In genomic region chr21:34970126-34970525, GRCh38 we compare ENCODE assay signal across 23 cellular contexts.
DNase-seq lines count a peak whose midpoint lies in the region; ATAC-seq lines count a peak whose summit lies in the region.
"Had no signal": no experiment of that assay in that cellular context is flagged by ENCODE, and none has a peak within 500 bp of the region (broad histone marks: within the 10 kb centered on the region; RNA-seq: fewer than 3 reads in every experiment).

No MANE protein-coding gene starts in this region.

- no peak overlapping the region for H3K27ac ChIP-seq in GM23248
- H3K27ac ChIP-seq in effector memory CD4-positive, alpha-beta T cell (ENCODE audit: insufficient read depth, low read length, poor library complexity, severe bottlenecking), result no peak overlapping the region
- H3K27ac ChIP-seq: body of pancreas, esophagus muscularis mucosa, thoracic aorta had no signal

- no peaks in the 10 kb centered on the region for H3K9me2 ChIP-seq in GM23248 (ENCODE audit: insufficient read depth)

- WGBS in GM23248 (ENCODE audit: low coverage in 1 of 2, low lambda C conversion rate in 2 of 2, missing lambda C conversion rate in 2 of 2), 2 experiments, result 69 to 73% methylated on average over 2 of the region's 2 CpGs

- H4K20me1 ChIP-seq in GM23248 (ENCODE audit: insufficient read depth), result no peaks in the 10 kb centered on the region

- no peak overlapping the region for H3K4me2 ChIP-seq in GM23248 (ENCODE audit: unreplicated experiment)

- H3K9me3 Mint-ChIP-seq in activated naive CD4-positive, alpha-beta T cell treated with anti-CD3 and anti-CD28 coated beads, Interleukin-2, amount 10 ng/mL, durations not matched to agents 7 days and 5 days, result no peaks in the 10 kb centered on the region
- peaks cover 0 to 5% of the 10 kb centered on the region in 2 donors for H3K9me3 Mint-ChIP-seq in activated naive CD4-positive, alpha-beta T cell treated with anti-CD3 and anti-CD28 coated beads, Interleukin-2, amount 50 U/mL, for 72 hours
- H3K9me3 Mint-ChIP-seq in activated T-helper 1 cell treated with anti-CD3 and anti-CD28 coated beads, Interleukin-12 subunit alpha, Interleukin-12 subunit beta, Interleukin-2, Interleukin-4 antibody, amounts not matched to agents 30 ng/mL and 10 ng/mL and 1 ng/mL, durations not matched to agents 14 hours and 24 hours and 36 hours, result peaks cover 4% of the 10 kb centered on the region
- peaks cover 0 to 3% of the 10 kb centered on the region in 2 donors for H3K9me3 Mint-ChIP-seq in stimulated activated naive B cell treated with anti-CD40 and anti-IgM and Interleukin-4, amounts not matched to agents 10 μg/mL and 1 μg/mL and 100 μg/mL, for 72 hours
- H3K9me3 Mint-ChIP-seq: activated naive CD8-positive, alpha-beta T cell treated with anti-CD3 and anti-CD28 coated beads, Interleukin-2, amount 10 ng/mL, durations not matched to agents 7 days and 5 days; effector memory CD8-positive, alpha-beta T cell; naive B cell had no signal

- no peaks in the 10 kb centered on the region for H3F3A ChIP-seq in GM23248 (ENCODE audit: insufficient read depth)

- no peak overlapping the region for H2AFZ ChIP-seq in GM23248

- no peaks in the 10 kb centered on the region for H3K9me3 ChIP-seq in GM23248 (ENCODE audit: low read depth)
- no peaks in the 10 kb centered on the region for H3K9me3 ChIP-seq in effector memory CD4-positive, alpha-beta T cell (ENCODE audit: control insufficient read depth, low read length)
- H3K9me3 ChIP-seq: body of pancreas, esophagus muscularis mucosa, thoracic aorta had no signal

- H3K9ac ChIP-seq in GM23248, result no peak overlapping the region

- intact Hi-C loops in activated T-helper 1 cell treated with anti-CD3 and anti-CD28 coated beads, Interleukin-12 subunit alpha, Interleukin-12 subunit beta, Interleukin-2, Interleukin-4 antibody, amounts not matched to agents 30 ng/mL and 10 ng/mL and 1 ng/mL, durations not matched to agents 14 hours and 24 hours and 36 hours (cut with micrococcal nuclease), result no loop called here

- no peak overlapping the region for H3K4me3 ChIP-seq in GM23248
- H3K4me3 ChIP-seq in effector memory CD4-positive, alpha-beta T cell (ENCODE audit: insufficient read depth, low read depth, low read length, poor library complexity, severe bottlenecking), result no peak overlapping the region
- H3K4me3 ChIP-seq: body of pancreas, esophagus muscularis mucosa, thoracic aorta had no signal

- H3K36me3 Mint-ChIP-seq in activated naive CD4-positive, alpha-beta T cell treated with anti-CD3 and anti-CD28 coated beads, Interleukin-2, amount 10 ng/mL, durations not matched to agents 7 days and 5 days, result peaks cover 29% of the 10 kb centered on the region
- H3K36me3 Mint-ChIP-seq in activated naive CD4-positive, alpha-beta T cell treated with anti-CD3 and anti-CD28 coated beads, Interleukin-2, amount 50 U/mL, for 72 hours, result peaks cover 0 to 29% of the 10 kb centered on the region in 2 donors
- peaks cover 38% of the 10 kb centered on the region for H3K36me3 Mint-ChIP-seq in activated T-helper 1 cell treated with anti-CD3 and anti-CD28 coated beads, Interleukin-12 subunit alpha, Interleukin-12 subunit beta, Interleukin-2, Interleukin-4 antibody, amounts not matched to agents 30 ng/mL and 10 ng/mL and 1 ng/mL, durations not matched to agents 14 hours and 24 hours and 36 hours (ENCODE audit: low read depth)
- peaks cover 41 to 62% of the 10 kb centered on the region in 2 donors for H3K36me3 Mint-ChIP-seq in stimulated activated naive B cell treated with anti-CD40 and anti-IgM and Interleukin-4, amounts not matched to agents 10 μg/mL and 1 μg/mL and 100 μg/mL, for 72 hours

- DNase-seq in activated naive CD4-positive, alpha-beta T cell treated with anti-CD3 and anti-CD28 coated beads, Interleukin-2, amount 10 ng/mL, durations not matched to agents 7 days and 5 days, result no peak
- no peak for DNase-seq in activated naive CD4-positive, alpha-beta T cell treated with anti-CD3 and anti-CD28 coated beads, Interleukin-2, amount 50 U/mL, for 72 hours (ENCODE audit: low spot score in 2 of 2)
- peak; percentile 25 for DNase-seq in GM23248
- no peak for DNase-seq in activated T-helper 1 cell treated with anti-CD3 and anti-CD28 coated beads, Interleukin-12 subunit alpha, Interleukin-12 subunit beta, Interleukin-2, Interleukin-4 antibody, amounts not matched to agents 30 ng/mL and 10 ng/mL and 1 ng/mL, durations not matched to agents 14 hours and 24 hours and 36 hours (ENCODE audit: low spot score)
- no peak for DNase-seq in stimulated activated naive B cell treated with anti-CD40 and anti-IgM and Interleukin-4, amounts not matched to agents 10 μg/mL and 1 μg/mL and 100 μg/mL, for 72 hours
- no peak for DNase-seq in occipital lobe (lab: John Stamatoyannopoulos, UW)
- no peak for DNase-seq in effector memory CD4-positive, alpha-beta T cell
- DNase-seq: activated CD4-positive, alpha-beta T cell treated with anti-CD3 and anti-CD28 coated beads for 4 hours; activated naive CD8-positive, alpha-beta T cell treated with anti-CD3 and anti-CD28 coated beads, Interleukin-2, amount 10 ng/mL, durations not matched to agents 7 days and 5 days; body of pancreas; effector memory CD8-positive, alpha-beta T cell; GOT3; KBM-7; mesendoderm; naive B cell; NCI-H1092 treated with DMSO at 0.1 percent for 48 hours; NCI-H2081; NCI-H510A; NK-92 treated with Interleukin-12 subunit alpha and Interleukin-12 subunit beta, amount 100 ng/mL, for 24 hours; stimulated activated CD4-positive, alpha-beta T cell treated with anti-CD3 and anti-CD28 coated beads, Interleukin-15, amount 100 ng/mL, for 24 hours had no signal

- H3K4me1 ChIP-seq in GM23248 (ENCODE audit: insufficient read depth), result peaks cover 8% of the 10 kb centered on the region
- peaks cover 56% of the 10 kb centered on the region for H3K4me1 ChIP-seq in effector memory CD4-positive, alpha-beta T cell (ENCODE audit: control insufficient read depth, insufficient read depth, low read length, poor library complexity, severe bottlenecking)
- H3K4me1 ChIP-seq: body of pancreas, esophagus muscularis mucosa had no signal

- peak overlapping the region; percentile 33 for H3K27ac Mint-ChIP-seq in activated naive CD4-positive, alpha-beta T cell treated with anti-CD3 and anti-CD28 coated beads, Interleukin-2, amount 10 ng/mL, durations not matched to agents 7 days and 5 days
- peak overlapping the region in 1 of 2 donors; percentile 99 for H3K27ac Mint-ChIP-seq in activated naive CD4-positive, alpha-beta T cell treated with anti-CD3 and anti-CD28 coated beads, Interleukin-2, amount 50 U/mL, for 72 hours
- H3K27ac Mint-ChIP-seq in activated T-helper 1 cell treated with anti-CD3 and anti-CD28 coated beads, Interleukin-12 subunit alpha, Interleukin-12 subunit beta, Interleukin-2, Interleukin-4 antibody, amounts not matched to agents 30 ng/mL and 10 ng/mL and 1 ng/mL, durations not matched to agents 14 hours and 24 hours and 36 hours, result peak overlapping the region; percentile 49
- peak overlapping the region; percentile 95 for H3K27ac Mint-ChIP-seq in stimulated activated naive B cell treated with anti-CD40 and anti-IgM and Interleukin-4, amounts not matched to agents 10 μg/mL and 1 μg/mL and 100 μg/mL, for 72 hours
- H3K27ac Mint-ChIP-seq: activated naive CD8-positive, alpha-beta T cell treated with anti-CD3 and anti-CD28 coated beads, Interleukin-2, amount 10 ng/mL, durations not matched to agents 7 days and 5 days had no signal

- H3K4me3 Mint-ChIP-seq in activated naive CD4-positive, alpha-beta T cell treated with anti-CD3 and anti-CD28 coated beads, Interleukin-2, amount 10 ng/mL, durations not matched to agents 7 days and 5 days, result no peak overlapping the region
- peak overlapping the region; percentile 23 for H3K4me3 Mint-ChIP-seq in activated T-helper 1 cell treated with anti-CD3 and anti-CD28 coated beads, Interleukin-12 subunit alpha, Interleukin-12 subunit beta, Interleukin-2, Interleukin-4 antibody, amounts not matched to agents 30 ng/mL and 10 ng/mL and 1 ng/mL, durations not matched to agents 14 hours and 24 hours and 36 hours
- H3K4me3 Mint-ChIP-seq in stimulated activated naive B cell treated with anti-CD40 and anti-IgM and Interleukin-4, amounts not matched to agents 10 μg/mL and 1 μg/mL and 100 μg/mL, for 72 hours, result peak overlapping the region; percentile 9 to 39

- ATAC-seq in activated naive CD4-positive, alpha-beta T cell treated with anti-CD3 and anti-CD28 coated beads, Interleukin-2, amount 50 U/mL, for 72 hours, result no peak
- ATAC-seq in stimulated activated naive B cell treated with anti-CD40 and anti-IgM and Interleukin-4, amounts not matched to agents 10 μg/mL and 1 μg/mL and 100 μg/mL, for 72 hours (replicated peaks), result no peak
- ATAC-seq: body of pancreas; effector memory CD8-positive, alpha-beta T cell; sciatic nerve had no signal

- H3K27me3 Mint-ChIP-seq in activated naive CD4-positive, alpha-beta T cell treated with anti-CD3 and anti-CD28 coated beads, Interleukin-2, amount 10 ng/mL, durations not matched to agents 7 days and 5 days, result peaks cover 12% of the 10 kb centered on the region
- H3K27me3 Mint-ChIP-seq in activated T-helper 1 cell treated with anti-CD3 and anti-CD28 coated beads, Interleukin-12 subunit alpha, Interleukin-12 subunit beta, Interleukin-2, Interleukin-4 antibody, amounts not matched to agents 30 ng/mL and 10 ng/mL and 1 ng/mL, durations not matched to agents 14 hours and 24 hours and 36 hours (ENCODE audit: insufficient read depth), result peaks cover 2% of the 10 kb centered on the region
- H3K27me3 Mint-ChIP-seq in stimulated activated naive B cell treated with anti-CD40 and anti-IgM and Interleukin-4, amounts not matched to agents 10 μg/mL and 1 μg/mL and 100 μg/mL, for 72 hours, result no peaks in the 10 kb centered on the region
- H3K27me3 Mint-ChIP-seq: effector memory CD8-positive, alpha-beta T cell; naive B cell had no signal

- CTCF ChIA-PET in activated naive CD4-positive, alpha-beta T cell treated with anti-CD3 and anti-CD28 coated beads, Interleukin-2, amount 10 ng/mL, durations not matched to agents 7 days and 5 days (lab: Charles Lee), result interaction anchor here (1.1 to 1.4 kb wide), 2 partner anchors 17 to 19 kb away, joined by 3 read pairs; no protein-coding TSS in a partner anchor

- no peaks in the 10 kb centered on the region for H3K27me3 ChIP-seq in GM23248 (replicated peaks; ENCODE audit: insufficient read depth)
- H3K27me3 ChIP-seq in effector memory CD4-positive, alpha-beta T cell (replicated peaks; ENCODE audit: control insufficient read depth, insufficient read depth, low read length, poor library complexity, severe bottlenecking), result no peaks in the 10 kb centered on the region
- H3K27me3 ChIP-seq: body of pancreas had no signal

- peaks cover 85% of the 10 kb centered on the region for H3K4me1 Mint-ChIP-seq in activated naive CD4-positive, alpha-beta T cell treated with anti-CD3 and anti-CD28 coated beads, Interleukin-2, amount 10 ng/mL, durations not matched to agents 7 days and 5 days
- H3K4me1 Mint-ChIP-seq in activated T-helper 1 cell treated with anti-CD3 and anti-CD28 coated beads, Interleukin-12 subunit alpha, Interleukin-12 subunit beta, Interleukin-2, Interleukin-4 antibody, amounts not matched to agents 30 ng/mL and 10 ng/mL and 1 ng/mL, durations not matched to agents 14 hours and 24 hours and 36 hours (ENCODE audit: low read depth), result peaks cover 94% of the 10 kb centered on the region
- peaks cover 60 to 93% of the 10 kb centered on the region in 2 donors for H3K4me1 Mint-ChIP-seq in stimulated activated naive B cell treated with anti-CD40 and anti-IgM and Interleukin-4, amounts not matched to agents 10 μg/mL and 1 μg/mL and 100 μg/mL, for 72 hours

- no peaks in the 10 kb centered on the region for H3K79me2 ChIP-seq in GM23248 (ENCODE audit: insufficient read depth)

- in situ Hi-C loops in GM23248 (cut with MboI), result no loop called here

- H3K36me3 ChIP-seq in GM23248 (ENCODE audit: low read depth), result no peaks in the 10 kb centered on the region
- peaks cover 5% of the 10 kb centered on the region for H3K36me3 ChIP-seq in effector memory CD4-positive, alpha-beta T cell (ENCODE audit: control insufficient read depth, insufficient read depth, low read length)
- H3K36me3 ChIP-seq: esophagus muscularis mucosa, thoracic aorta had no signal
